In the genomic region with DNA sequence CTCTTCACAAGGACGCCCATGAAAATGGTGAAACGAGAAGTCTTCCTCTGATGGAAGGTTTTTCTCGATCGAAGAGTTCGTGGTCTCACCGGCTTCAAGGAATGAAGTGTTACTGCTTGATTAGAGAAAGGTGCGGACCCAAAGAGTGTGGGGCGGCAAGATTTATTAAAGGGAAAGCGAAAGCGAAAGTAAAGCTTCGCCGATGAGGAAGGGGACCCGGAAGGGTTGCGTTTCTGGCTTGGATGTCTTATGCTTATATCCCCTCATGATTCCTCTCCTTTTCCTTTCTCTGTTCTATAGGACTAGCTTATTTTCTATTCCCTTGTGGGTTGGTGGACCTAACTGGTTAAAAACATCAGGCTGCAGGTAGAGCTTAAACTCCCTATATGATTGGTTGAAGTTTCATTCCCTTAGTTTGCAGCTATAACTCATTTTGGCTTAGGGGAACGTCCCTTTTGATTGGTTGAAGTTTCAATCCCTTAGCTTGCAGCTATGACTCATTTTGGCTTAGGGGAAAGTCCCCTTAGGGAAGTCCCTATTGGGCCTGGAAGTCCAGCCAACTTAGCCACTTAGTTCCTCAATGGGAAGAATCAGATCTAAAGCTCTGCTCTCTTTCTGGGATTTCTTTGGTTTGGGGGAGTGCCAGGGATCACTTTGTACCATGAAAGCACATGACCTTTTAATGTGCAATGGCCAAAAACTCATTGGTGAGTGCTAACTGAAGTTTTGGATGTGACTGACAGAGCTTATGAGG, we compare ENCODE assay signal across 10 cellular contexts.
A peak's percentile ranks its signal among the peaks of the same experiment; 100 is the strongest.
DNase-seq lines count a peak whose midpoint lies in the region; ATAC-seq and TF ChIP-seq lines count a peak whose summit lies in the region.
"Had no signal": no experiment of that assay in that cellular context is flagged by ENCODE, and none has a peak within 500 bp of the region (broad histone marks: within the 10 kb centered on the region; RNA-seq: fewer than 3 reads in every experiment).

No MANE protein-coding gene starts in this region.

- in situ Hi-C loops in Panc1 (cut with HindIII; ENCODE audit: low pct_unique_long_range_greater_than_20kb, low sequenced_read_pairs) = no loop called here

- CTCF ChIA-PET in Panc1 (lab: Charles Lee) = no interaction called here

- H3K36me3 ChIP-seq in Panc1 (ENCODE audit: control insufficient read depth, insufficient read depth, low read length) = no peaks in the 10 kb centered on the region

- H3K4me1 ChIP-seq in Panc1 (ENCODE audit: control insufficient read depth, insufficient read depth, low read length) = no peaks in the 10 kb centered on the region

- no TSS peak for BruUV-seq in Panc1 (replicated peaks; lab: Mats Ljungman, UMichigan)

- TF ChIP-seq CTCF in Panc1 (IDR thresholded peaks at IDR 0.05) = no peak

- peak overlapping the region; percentile 55 to 59 for H3K4me3 ChIP-seq in Panc1 (ENCODE audit: low read depth in 2 of 2, low read length in 2 of 2)

- POLR2A ChIA-PET in Panc1 (lab: Charles Lee) = no interaction called here

- intact Hi-C loops in Panc1 (cut with micrococcal nuclease; ENCODE audit: unreplicated experiment) = no loop called here

- DNase-seq in Panc1 (ENCODE audit: low read depth, low spot score) = peak; percentile 13
- peak; percentile 27 for DNase-seq in iris pigment epithelial cell (ENCODE audit: low read depth)
- no peak for DNase-seq in NCI-H2171 (lab: John Stamatoyannopoulos, UW)
- DNase-seq in NCI-H1694 treated with DMSO at 0.1 percent for 48 hours (lab: John Stamatoyannopoulos, UW) = no peak
- no peak for DNase-seq in C1 segment of cervical spinal cord (lab: John Stamatoyannopoulos, UW)
- no peak for DNase-seq in NCI-H2081 (lab: John Stamatoyannopoulos, UW)
- DNase-seq: midbrain had no signal

- ATAC-seq in GM19023 (IDR thresholded peaks at IDR 0.05; ENCODE audit: unreplicated experiment) (peak; percentile 78), HG02885 (IDR thresholded peaks at IDR 0.05; ENCODE audit: poor library complexity, unreplicated experiment) (peak; percentile 78), Panc1 (peak; percentile 71)
- ATAC-seq: Right ventricle myocardium inferior had no signal

- H3K27ac ChIP-seq in Panc1 (ENCODE audit: low read length) = peak overlapping the region; percentile 80

- H3K9me3 ChIP-seq in Panc1 (ENCODE audit: control insufficient read depth, insufficient read depth, low read depth, low read length) = no peaks in the 10 kb centered on the region

- no peaks in the 10 kb centered on the region for H3K27me3 ChIP-seq in Panc1 (ENCODE audit: control insufficient read depth, insufficient read depth, low read length)

Comparison
In these comparisons a context has a peak if more than half of its experiments do, and no peak if none do; other contexts are left out.
1. DNase-seq: peak in Panc1 (single experiment) and iris pigment epithelial cell (single experiment); none in NCI-H2171 (single experiment), NCI-H1694 treated with DMSO at 0.1 percent for 48 hours (single experiment), C1 segment of cervical spinal cord (0 of 14) and NCI-H2081 (0 of 2).
2. Peak in every context shown above with its lines, with median percentiles within 50 percentile points of each other: ATAC-seq.